Comparison of ENCODE assay signal across 8 cellular contexts in genomic region chr2:207734264-207734635, GRCh38. TPM values are rescaled to one million over a fixed set of nuclear protein-coding genes. Genes with fewer than 3 reads are reported as not detected.
DNase-seq lines count a peak whose midpoint lies in the region; ATAC-seq, FAIRE-seq and TF ChIP-seq lines count a peak whose summit lies in the region.

No MANE protein-coding gene starts in this region.

- H2AFZ ChIP-seq in Loucy (ENCODE audit: low read length) = no peak overlapping the region

- H3K4me3 ChIP-seq in Loucy (ENCODE audit: low read length, poor library complexity, severe bottlenecking) (no peak overlapping the region), colonic mucosa (no peak overlapping the region)

- ATAC-seq in omental fat pad (ENCODE audit: low FRiP score) = peak; percentile 59
- ATAC-seq in stimulated activated naive CD8-positive, alpha-beta T cell treated with anti-CD3 and anti-CD28 coated beads, Interleukin-15, Interleukin-2, amounts not matched to agents 100 U/mL and 50 U/mL, for 24 hours = no peak
- no peak for ATAC-seq in GM18867 (IDR thresholded peaks at IDR 0.05; ENCODE audit: unreplicated experiment)
- no peak for ATAC-seq in HG02759 (IDR thresholded peaks at IDR 0.05; ENCODE audit: unreplicated experiment)
- ATAC-seq in T-helper 17 cell = no peak

- no peaks in the 10 kb centered on the region for H3F3A ChIP-seq in Loucy (ENCODE audit: low read depth)

- no peaks in the 10 kb centered on the region for H3K9me2 ChIP-seq in Loucy (replicated peaks; ENCODE audit: low read depth, low read length)

- no peak overlapping the region for H3K9ac ChIP-seq in Loucy (ENCODE audit: low read depth, low read length, poor library complexity, severe bottlenecking)
- H3K9ac ChIP-seq in colonic mucosa (ENCODE audit: low read depth in 2 of 2, low read length in 2 of 2) = peak overlapping the region in 1 of 2 donors; percentile 4

- no peaks in the 10 kb centered on the region for H3K4me1 ChIP-seq in Loucy (ENCODE audit: insufficient read depth, low read length, poor library complexity, severe bottlenecking)
- H3K4me1 ChIP-seq in colonic mucosa = no peaks in the 10 kb centered on the region

- H3K4me3 Mint-ChIP-seq in T-helper 17 cell = no peak overlapping the region

- no peaks in the 10 kb centered on the region for H3K27me3 ChIP-seq in Loucy (ENCODE audit: insufficient read depth, low read length, poor library complexity, severe bottlenecking)
- H3K27me3 ChIP-seq in colonic mucosa = no peaks in the 10 kb centered on the region

- peak; percentile 84 for FAIRE-seq in G401.6 (lab: Jason Lieb, UNC)

- H3K9me3 ChIP-seq in Loucy (ENCODE audit: insufficient read depth, low read depth, low read length) (no peaks in the 10 kb centered on the region), colonic mucosa (no peaks in the 10 kb centered on the region), T-helper 17 cell (ENCODE audit: control insufficient read depth, low read length, poor library complexity, severe bottlenecking) (no peaks in the 10 kb centered on the region)

- DNase-seq in colonic mucosa (no peak), omental fat pad (ENCODE audit: low spot score) (no peak), T-helper 17 cell (no peak)
- DNase-seq in stimulated activated naive CD8-positive, alpha-beta T cell treated with anti-CD3 and anti-CD28 coated beads, Interleukin-15, Interleukin-2, amounts not matched to agents 100 U/mL and 50 U/mL, for 24 hours = no peak

- no peak overlapping the region for H3K27ac Mint-ChIP-seq in T-helper 17 cell

- H3K27me3 Mint-ChIP-seq in T-helper 17 cell = no peaks in the 10 kb centered on the region

- intact Hi-C loops in colonic mucosa (cut with DNase I) = loop anchor here (5.0 to 10.0 kb wide), 2 partner anchors 107 to 199 kb away; partner anchors contain the start of gene METTL21A

- H3K79me2 ChIP-seq in Loucy (ENCODE audit: insufficient read depth, low read length) = no peaks in the 10 kb centered on the region

- H3K4me1 Mint-ChIP-seq in T-helper 17 cell = no peaks in the 10 kb centered on the region

- no peak overlapping the region for H3K4me2 ChIP-seq in Loucy (ENCODE audit: low read depth, low read length, poor library complexity, severe bottlenecking)

- peak overlapping the region; percentile 24 for H3K27ac ChIP-seq in colonic mucosa

- H3K36me3 ChIP-seq in Loucy (ENCODE audit: insufficient read depth, low read length) (peaks cover 8% of the 10 kb centered on the region; the same call in 1 of the 2 replicates), colonic mucosa (no peaks in the 10 kb centered on the region)

- H3K36me3 Mint-ChIP-seq in T-helper 17 cell (ENCODE audit: low read depth) = peaks cover 4% of the 10 kb centered on the region

- H4K20me1 ChIP-seq in Loucy (ENCODE audit: insufficient read depth, low read length, poor library complexity, severe bottlenecking) = no peaks in the 10 kb centered on the region

- TF ChIP-seq CTCF in Loucy (conservative IDR thresholded peaks at IDR 0.05; ENCODE audit: low read length) (peak; percentile 61), colonic mucosa (IDR thresholded peaks at IDR 0.05) (peak; percentile 40), omental fat pad (IDR thresholded peaks at IDR 0.05) (no peak)

RNA-seq across cellular contexts. Expression of gene CCNYL1, which starts 22.8 kb away (rescaled TPM):
- total RNA-seq in colonic mucosa = 10 to 100 TPM; 19.9 to 33.1 TPM
- 10 to 100 TPM; 23.2 to 58.4 (median 26.0) TPM for total RNA-seq in omental fat pad
- 10 to 100 TPM; 12.1 to 14.3 TPM for total RNA-seq in T-helper 17 cell

RNA-seq across cellular contexts. Expression of gene FZD5, which starts 35.5 kb away (rescaled TPM):
- total RNA-seq in colonic mucosa (100 to 1,000 TPM; 103 to 119 TPM), omental fat pad (10 to 100 TPM in 3 of 4 donors, 1 to 10 TPM in 1; 7.1 to 21.7 (median 18.1) TPM), T-helper 17 cell (under 1 TPM; 0.16 to 0.17 TPM)

Comparison
In these comparisons a context has a peak if more than half of its experiments do, and no peak if none do; other contexts are left out.
1. CTCF ChIP-seq: peak in Loucy (single experiment) and colonic mucosa (single experiment); none in omental fat pad (0 of 3).
2. RNA of gene FZD5, which starts 35.5 kb away (total RNA-seq): 103 to 119 TPM in colonic mucosa and 7.1 to 21.7 TPM in omental fat pad; 0.16 to 0.17 TPM in T-helper 17 cell; every median in the first group is over 4 times any median in the second.